In genomic region chr7:7640221-7641128, GRCh38 we compare ENCODE assay signal across 8 cellular contexts. TPM values are rescaled to one million over a fixed set of nuclear protein-coding genes. Genes with fewer than 3 reads are reported as not detected.
DNase-seq lines count a peak whose midpoint lies in the region; ATAC-seq and TF ChIP-seq lines count a peak whose summit lies in the region.

UMAD1 (plus strand) TSS chr7:7640752; CDS start chr7:7673372, 32,620 bp downstream.

- H3K27me3 Mint-ChIP-seq in T-helper 17 cell (no peaks in the 10 kb centered on the region), progenitor cell of endocrine pancreas (no peaks in the 10 kb centered on the region)

- H3K27ac Mint-ChIP-seq in T-helper 17 cell (peak within 1 kb of the TSS; percentile 99), progenitor cell of endocrine pancreas (peak within 1 kb of the TSS; percentile 99)

- DNase-seq in NCI-H1694 treated with DMSO at 0.1 percent for 48 hours (lab: John Stamatoyannopoulos, UW): peak; percentile 98
- peak; percentile 91 to 97 (median 93) for DNase-seq in T-helper 17 cell
- DNase-seq in amygdala (lab: John Stamatoyannopoulos, UW): peak; percentile 81 to 99 (median 98)
- DNase-seq in left ventricle myocardium inferior: peak; percentile 98
- peak; percentile 91 for DNase-seq in progenitor cell of endocrine pancreas (ENCODE audit: low spot score, unreplicated experiment)
- DNase-seq in ureter (ENCODE audit: low spot score): peak; percentile 99

- peak within 1 kb of the TSS; percentile 90 for H3K27ac ChIP-seq in left ventricle myocardium inferior (replicated peaks)

- H3K9me3 ChIP-seq in T-helper 17 cell (ENCODE audit: control insufficient read depth, low read length, poor library complexity, severe bottlenecking) (no peaks in the 10 kb centered on the region), left ventricle myocardium inferior (replicated peaks) (no peaks in the 10 kb centered on the region)

- peaks cover 34% of the 10 kb centered on the region for H3K4me1 ChIP-seq in left ventricle myocardium inferior

- H3K4me3 Mint-ChIP-seq in T-helper 17 cell: peak within 1 kb of the TSS; percentile 96
- H3K4me3 Mint-ChIP-seq in progenitor cell of endocrine pancreas (ENCODE audit: low read depth): peak within 1 kb of the TSS; percentile 99

- peak; percentile 96 for ATAC-seq in HG02885 (IDR thresholded peaks at IDR 0.05; ENCODE audit: poor library complexity, unreplicated experiment)
- ATAC-seq in T-helper 17 cell: peak; percentile 91

- intact Hi-C loops in left ventricle myocardium inferior (cut with micrococcal nuclease): no loop called here

- peak; percentile 74 for TF ChIP-seq POLR2A in GM15510 (IDR thresholded peaks at IDR 0.05; ENCODE audit: borderline replicate concordance, extremely low read depth, insufficient read length)

- peaks cover 23% of the 10 kb centered on the region for H3K36me3 ChIP-seq in left ventricle myocardium inferior

- peak within 1 kb of the TSS; percentile 85 for H3K4me3 ChIP-seq in left ventricle myocardium inferior

- H3K9me3 Mint-ChIP-seq in progenitor cell of endocrine pancreas (ENCODE audit: low read depth): peaks cover 6% of the 10 kb centered on the region

- TF ChIP-seq CTCF in left ventricle myocardium inferior (IDR thresholded peaks at IDR 0.05; ENCODE audit: borderline replicate concordance) (no peak), progenitor cell of endocrine pancreas (IDR thresholded peaks at IDR 0.05; ENCODE audit: unreplicated experiment) (no peak)

- H3K27me3 ChIP-seq in left ventricle myocardium inferior (ENCODE audit: low read depth): no peaks in the 10 kb centered on the region

- H3K36me3 Mint-ChIP-seq in T-helper 17 cell (ENCODE audit: low read depth): peaks cover 3% of the 10 kb centered on the region
- peaks cover 23% of the 10 kb centered on the region for H3K36me3 Mint-ChIP-seq in progenitor cell of endocrine pancreas (ENCODE audit: insufficient read depth)

- H3K4me1 Mint-ChIP-seq in T-helper 17 cell: peaks cover 41% of the 10 kb centered on the region
- H3K4me1 Mint-ChIP-seq in progenitor cell of endocrine pancreas (ENCODE audit: low read depth): peaks cover 23% of the 10 kb centered on the region

RNA-seq across cellular contexts. Expression of gene UMAD1, which starts in this region (rescaled TPM):
- 10 to 100 TPM; 10.9 to 15.0 TPM for total RNA-seq in T-helper 17 cell
- total RNA-seq in left ventricle myocardium inferior: 16.4 TPM
- total RNA-seq in progenitor cell of endocrine pancreas: 12.1 and 12.8 TPM in 2 replicates
- 19.2 TPM for total RNA-seq in ureter

Comparison
In these comparisons a context has a peak if more than half of its experiments do, and no peak if none do; other contexts are left out.
1. Peak in every context shown above with its lines: DNase-seq, ATAC-seq, H3K4me3 ChIP-seq and H3K27ac ChIP-seq.